8 cellular contexts compared by ENCODE assay signal in genomic region chr11:20355221-20356219, GRCh38. TPM values are rescaled to one million over a fixed set of nuclear protein-coding genes. Genes with fewer than 3 reads are reported as not detected.
DNase-seq lines count a peak whose midpoint lies in the region; ATAC-seq and TF ChIP-seq lines count a peak whose summit lies in the region.

No MANE protein-coding gene starts in this region.

- DNase-seq in NCI-H446 (lab: John Stamatoyannopoulos, UW), result peak; percentile 23 to 61
- no peak for DNase-seq in NCI-H446 treated with DMSO at 0.1 percent for 48 hours (lab: John Stamatoyannopoulos, UW)
- peak; percentile 18 for DNase-seq in T follicular helper cell (ENCODE audit: low read depth)
- DNase-seq in effector CD4-positive, alpha-beta T cell, result peak; percentile 23
- peak; percentile 58 for DNase-seq in myocyte (ENCODE audit: low read depth)
- no peak for DNase-seq in posterior vena cava (ENCODE audit: low spot score)

- peak; percentile 87 for ATAC-seq in GM21619 (IDR thresholded peaks at IDR 0.05; ENCODE audit: unreplicated experiment)

- TF ChIP-seq RAD21 in Ishikawa (IDR thresholded peaks at IDR 0.05; ENCODE audit: low read depth), result peak; percentile 21; the same call in 1 of the 2 replicates

- intact Hi-C loops in posterior vena cava (cut with DNase I), result no loop called here

- no peak for TF ChIP-seq EP300 in Ishikawa (IDR thresholded peaks at IDR 0.05; ENCODE audit: borderline replicate concordance)

TF ChIP-seq in Ishikawa, 13 proteins besides CTCF, POLR2A, EP300 and RAD21:
- no peak for TF ChIP-seq TAF1 (IDR thresholded peaks at IDR 0.05; ENCODE audit: low read depth)
- no peak for TF ChIP-seq CEBPB (IDR thresholded peaks at IDR 0.05)
- peak; percentile 61 for TF ChIP-seq USF1 (IDR thresholded peaks at IDR 0.05)
- peak; percentile 18; the same call in 1 of the 2 replicates for TF ChIP-seq MAX (IDR thresholded peaks at IDR 0.05)
- TF ChIP-seq REST (IDR thresholded peaks at IDR 0.05; ENCODE audit: low read depth), result no peak
- TF ChIP-seq FOXM1 (IDR thresholded peaks at IDR 0.05; ENCODE audit: borderline replicate concordance, low read depth), result no peak
- no peak for TF ChIP-seq TEAD4 (IDR thresholded peaks at IDR 0.05)

RNA-seq across cellular contexts. Expression of gene HTATIP2, which starts 8.0 kb away (rescaled TPM):
- total RNA-seq in myocyte, result 33.9 and 34.9 TPM in 2 replicates
- 32.1 TPM for polyA plus RNA-seq in myocyte (2012)
- 10 to 100 TPM; 15.7 to 21.2 TPM for total RNA-seq in posterior vena cava

RNA-seq across cellular contexts. Expression of gene PRMT3, which starts 32.0 kb away (rescaled TPM):
- total RNA-seq in myocyte (18.6 and 27.1 TPM in 2 replicates), posterior vena cava (10 to 100 TPM; 11.8 to 13.0 TPM)
- polyA plus RNA-seq in myocyte (2012), result 7.3 TPM

Comparison
In these comparisons a context has a peak if more than half of its experiments do, and no peak if none do; other contexts are left out.
1. DNase-seq: peak in NCI-H446 (2 of 2), T follicular helper cell (single experiment), effector CD4-positive, alpha-beta T cell (single experiment) and myocyte (single experiment); none in NCI-H446 treated with DMSO at 0.1 percent for 48 hours (single experiment) and posterior vena cava (single experiment).